In the genomic region with DNA sequence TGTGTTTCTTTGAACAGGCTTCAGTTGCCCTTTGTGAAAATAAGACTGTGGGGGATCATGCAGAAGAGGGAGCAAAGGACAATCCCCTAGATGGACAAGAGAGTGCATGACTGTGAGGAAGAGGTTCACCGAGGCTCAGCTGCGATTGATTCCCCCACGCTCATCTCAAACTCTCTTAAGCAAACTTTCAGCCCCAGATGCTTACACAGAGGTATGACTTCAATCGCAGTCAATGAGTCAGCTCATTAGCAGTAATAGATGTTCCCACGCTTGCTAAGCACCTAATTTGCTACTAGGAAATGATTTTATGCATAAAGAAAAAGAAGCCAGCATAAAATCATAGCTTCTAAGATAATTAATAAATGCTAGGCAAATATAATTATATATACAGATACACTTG, we compare ENCODE assay signal across 1 cellular context.
TF ChIP-seq lines count a peak whose summit lies in the region.

No MANE protein-coding gene starts in this region.

TF ChIP-seq in GM23338, 12 proteins besides CTCF, POLR2A, EP300 and RAD21 (continued from another document):
- no peak for TF ChIP-seq JUNB (IDR thresholded peaks at IDR 0.05; ENCODE audit: unreplicated experiment)
